ENCODE assay signal across 17 cellular contexts in genomic region chrX:39760930-39761329, GRCh38.
DNase-seq lines count a peak whose midpoint lies in the region; ATAC-seq and TF ChIP-seq lines count a peak whose summit lies in the region.
"Had no signal": no experiment of that assay in that cellular context is flagged by ENCODE, and none has a peak within 500 bp of the region (broad histone marks: within the 10 kb centered on the region; RNA-seq: fewer than 3 reads in every experiment).

No MANE protein-coding gene starts in this region.

- no peak overlapping the region for H3K4me3 ChIP-seq in coronary artery
- H3K4me3 ChIP-seq: heart left ventricle, left ventricle myocardium inferior, tibial nerve had no signal

- H3K4me1 Mint-ChIP-seq in activated T-cell treated with anti-CD3 and anti-CD28 coated beads, Interleukin-2, amount 50 U/mL, for 4 hours (ENCODE audit: low read depth): peaks cover 15% of the 10 kb centered on the region

- H3K27me3 Mint-ChIP-seq in activated T-cell treated with anti-CD3 and anti-CD28 coated beads, Interleukin-2, amount 50 U/mL, for 4 hours (ENCODE audit: low read depth): no peaks in the 10 kb centered on the region

- DNase-seq in activated T-cell treated with anti-CD3 and anti-CD28 coated beads, Interleukin-2, amount 50 U/mL, for 4 hours: no peak
- DNase-seq in activated T-cell treated with anti-CD3 and anti-CD28 coated beads for 4 hours (no peak), coronary artery (ENCODE audit: low spot score) (no peak), NCI-H510A (lab: John Stamatoyannopoulos, UW) (no peak), DMS 273 (lab: John Stamatoyannopoulos, UW; ENCODE audit: unreplicated experiment) (no peak)
- DNase-seq in activated T-cell treated with anti-CD3 and anti-CD28 coated beads, Interleukin-2, amount 50 U/mL, for 48 hours: peak; percentile 37 to 42
- DNase-seq in stimulated activated naive CD8-positive, alpha-beta T cell treated with anti-CD3 and anti-CD28 coated beads, Interleukin-15, Interleukin-2, amounts not matched to agents 100 U/mL and 50 U/mL, for 24 hours: no peak
- DNase-seq: activated gamma-delta T cell treated with Interleukin-2 at 50 U/mL for 16 hours; CD8-positive, alpha-beta memory T cell; cortex of kidney; heart left ventricle; KG1; left ventricle myocardium inferior; NCI-H187 treated with DMSO at 0.1 percent for 48 hours had no signal

- no peak for TF ChIP-seq CTCF in coronary artery (IDR thresholded peaks at IDR 0.05)

- no peaks in the 10 kb centered on the region for H3K9me3 Mint-ChIP-seq in activated T-cell treated with anti-CD3 and anti-CD28 coated beads, Interleukin-2, amount 50 U/mL, for 4 hours
- H3K9me3 Mint-ChIP-seq: CD8-positive, alpha-beta memory T cell had no signal

- H3K36me3 Mint-ChIP-seq in activated T-cell treated with anti-CD3 and anti-CD28 coated beads, Interleukin-2, amount 50 U/mL, for 4 hours (ENCODE audit: insufficient read depth): no peaks in the 10 kb centered on the region
- H3K36me3 Mint-ChIP-seq: CD8-positive, alpha-beta memory T cell had no signal

- no peak overlapping the region for H3K4me3 Mint-ChIP-seq in activated T-cell treated with anti-CD3 and anti-CD28 coated beads, Interleukin-2, amount 50 U/mL, for 4 hours
- H3K4me3 Mint-ChIP-seq: CD8-positive, alpha-beta memory T cell had no signal

- peak; percentile 75 to 77 for ATAC-seq in activated T-cell treated with anti-CD3 and anti-CD28 coated beads, Interleukin-2, amount 50 U/mL, for 4 hours
- ATAC-seq in stimulated activated naive CD8-positive, alpha-beta T cell treated with anti-CD3 and anti-CD28 coated beads, Interleukin-15, Interleukin-2, amounts not matched to agents 100 U/mL and 50 U/mL, for 24 hours: peak; percentile 78
- ATAC-seq in HG02571 (IDR thresholded peaks at IDR 0.05; ENCODE audit: unreplicated experiment): no peak
- ATAC-seq: HCT116, heart left ventricle had no signal

- peak overlapping the region; percentile 87 to 89 for H3K27ac ChIP-seq in coronary artery
- H3K27ac ChIP-seq: left ventricle myocardium inferior had no signal

Comparison
In these comparisons a context has a peak if more than half of its experiments do, and no peak if none do; other contexts are left out.
1. DNase-seq: peak in activated T-cell treated with anti-CD3 and anti-CD28 coated beads, Interleukin-2, amount 50 U/mL, for 48 hours (2 of 2); none in activated T-cell treated with anti-CD3 and anti-CD28 coated beads, Interleukin-2, amount 50 U/mL, for 4 hours (single experiment), activated T-cell treated with anti-CD3 and anti-CD28 coated beads for 4 hours (single experiment), coronary artery (single experiment), stimulated activated naive CD8-positive, alpha-beta T cell treated with anti-CD3 and anti-CD28 coated beads, Interleukin-15, Interleukin-2, amounts not matched to agents 100 U/mL and 50 U/mL, for 24 hours (single experiment), NCI-H510A (single experiment) and DMS 273 (single experiment).